ENCODE assay signal across 25 cellular contexts in the genomic region with DNA sequence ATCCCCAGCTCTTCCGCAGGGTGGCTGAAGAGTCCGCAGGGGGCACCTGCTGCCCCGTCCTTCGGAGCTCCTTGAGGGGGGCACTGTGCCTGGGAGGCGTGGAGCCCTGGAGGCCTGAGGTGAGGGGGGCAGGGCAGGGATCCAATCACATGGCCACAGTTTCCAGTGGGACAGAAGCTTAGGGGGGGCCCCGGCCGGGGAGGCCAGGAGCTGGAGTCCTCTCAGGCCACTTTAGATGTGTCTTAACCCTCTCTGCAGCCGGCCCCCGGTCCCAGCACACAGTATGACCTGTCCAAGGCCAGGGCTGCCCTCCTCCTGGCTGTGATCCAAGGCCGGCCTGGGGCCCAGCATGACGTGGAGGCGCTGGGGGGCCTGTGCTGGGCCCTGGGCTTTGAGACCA. TPM values are rescaled to one million over a fixed set of nuclear protein-coding genes. Genes with fewer than 3 reads are reported as not detected.
"Had no signal": no experiment of that assay in that cellular context is flagged by ENCODE, and none has a peak within 500 bp of the region (broad histone marks: within the 10 kb centered on the region; RNA-seq: fewer than 3 reads in every experiment).

No MANE protein-coding gene starts in this region.

- H3K27ac ChIP-seq: coronary artery, left lung, neural progenitor cell, parathyroid adenoma, skin epidermis had no signal

- H3K27me3 ChIP-seq: heart left ventricle had no signal

- H3K9me3 ChIP-seq: heart left ventricle, left lung had no signal

- ATAC-seq: heart left ventricle; left lung; natural killer cell treated with Interleukin-12 subunit alpha and Interleukin-12 subunit beta and Interleukin-15 and Interleukin-18, amount 100 ng/mL, for 72 hours; sciatic nerve had no signal

- H3K4me1 ChIP-seq: neural progenitor cell had no signal

- H3K4me3 ChIP-seq: coronary artery, heart left ventricle, left lung, lung, neural progenitor cell, skin epidermis had no signal

- H3K36me3 ChIP-seq: neural progenitor cell had no signal

- DNase-seq: effector CD4-positive, alpha-beta T cell; hippocampal formation; mesenchymal stem cell; midbrain; occipital lobe; stimulated activated CD4-positive, alpha-beta T cell treated with anti-CD3 and anti-CD28 coated beads, Interleukin-12 subunit alpha, Interleukin-12 subunit beta, amount 100 ng/mL, for 4 hours; stimulated activated naive CD4-positive, alpha-beta T cell treated with Interleukin-2 at 50 U/mL for 16 hours; trophoblast cell had no signal

RNA-seq across cellular contexts. Expression of a gene that starts 33.3 kb away (rescaled TPM):
- total RNA-seq: natural killer cell treated with Interleukin-12 subunit alpha and Interleukin-12 subunit beta and Interleukin-15 and Interleukin-18, amount 100 ng/mL, for 72 hours had no signal

RNA-seq across cellular contexts. Expression of a gene that starts 42.3 kb away (rescaled TPM):
- total RNA-seq: dermis microvascular lymphatic vessel endothelial cell; fibroblast of lung; glomerular endothelial cell; heart left ventricle; left lung; lung; natural killer cell treated with Interleukin-12 subunit alpha and Interleukin-12 subunit beta and Interleukin-15 and Interleukin-18, amount 100 ng/mL, for 72 hours; sciatic nerve; urinary bladder had no signal
- polyA plus RNA-seq: esophagus, heart left ventricle, lung, urinary bladder had no signal

RNA-seq across cellular contexts. Expression of a gene that starts 46.6 kb away (rescaled TPM):
- total RNA-seq: chondrocyte, dermis microvascular lymphatic vessel endothelial cell, fibroblast of lung, frontal cortex, glomerular endothelial cell, heart left ventricle, left lung, occipital lobe, pulmonary artery endothelial cell, sciatic nerve, urinary bladder had no signal
- polyA plus RNA-seq: esophagus, heart left ventricle, urinary bladder had no signal
